24 cellular contexts compared by ENCODE assay signal in genomic region chr2:9734308-9734707, GRCh38.
DNase-seq lines count a peak whose midpoint lies in the region; FAIRE-seq and TF ChIP-seq lines count a peak whose summit lies in the region.
"Had no signal": no experiment of that assay in that cellular context is flagged by ENCODE, and none has a peak within 500 bp of the region (broad histone marks: within the 10 kb centered on the region; RNA-seq: fewer than 3 reads in every experiment).

No MANE protein-coding gene starts in this region.

- H2AK5ac ChIP-seq in H9 (ENCODE audit: insufficient read length, low read length): no peak overlapping the region

- H2BK5ac ChIP-seq in H9 (ENCODE audit: insufficient read length, low read length): no peak overlapping the region

- no peak overlapping the region for H2BK12ac ChIP-seq in H9 (ENCODE audit: insufficient read length, low read depth, low read length)

- H3K4me1 ChIP-seq in H9 (ENCODE audit: insufficient read depth, low read length): 0 out of 2 replicates have a peak, but pooled peaks cover 2% of the 10 kb centered on the region
- H3K4me1 ChIP-seq: A549, Caco-2 had no signal

- no peak overlapping the region for H2BK15ac ChIP-seq in H9 (ENCODE audit: low read depth, low read length)

- no peak overlapping the region for H3K18ac ChIP-seq in H9 (ENCODE audit: insufficient read length, low read depth, low read length)

- H2AFZ ChIP-seq in H9 (ENCODE audit: low read length): no peak overlapping the region

- no peak overlapping the region for H3K4me3 Mint-ChIP-seq in T-helper 2 cell treated with Interferon-gamma antibody and Interleukin-4, amounts not matched to agents 5 μg/mL and 100 μg/mL, for 36 hours
- H3K4me3 Mint-ChIP-seq in H9: no peak overlapping the region
- H3K4me3 Mint-ChIP-seq: B cell; CD4-positive, alpha-beta T cell; CD8-positive, alpha-beta T cell had no signal

- H3K56ac ChIP-seq in H9 (ENCODE audit: insufficient read length, low read depth, low read length): no peak overlapping the region

- no peak for TF ChIP-seq CTCF in H9 (conservative IDR thresholded peaks at IDR 0.05)

- H3K9me3 ChIP-seq in H9 (ENCODE audit: control insufficient read depth, low read depth, low read length): no peaks in the 10 kb centered on the region

- H3K23me2 ChIP-seq in H9 (ENCODE audit: insufficient read length, low read depth, low read length, poor library complexity, severe bottlenecking): no peaks in the 10 kb centered on the region

- no peak overlapping the region for H3K14ac ChIP-seq in H9 (ENCODE audit: insufficient read depth, low read length)

- no peak overlapping the region for H3T11ph ChIP-seq in H9 (ENCODE audit: low read length)

- DNase-seq in T-helper 2 cell treated with Interferon-gamma antibody and Interleukin-4, amounts not matched to agents 5 μg/mL and 100 μg/mL, for 36 hours (ENCODE audit: low spot score): no peak
- DNase-seq in T-helper 2 cell: no peak
- no peak for DNase-seq in frontal cortex (ENCODE audit: low spot score in 2 of 2)
- no peak for DNase-seq in SHP77 (lab: John Stamatoyannopoulos, UW)
- no peak for DNase-seq in H9
- no peak for DNase-seq in activated T-cell treated with anti-CD3 and anti-CD28 coated beads, Interleukin-2, amount 50 U/mL, for 48 hours
- DNase-seq: AML-193; Caco-2; Calu3; CD4-positive, alpha-beta T cell; CD8-positive, alpha-beta T cell; DMS79; DND-41; EL; GF-D8 had no signal

- no peak overlapping the region for H3K27ac ChIP-seq in H9 (ENCODE audit: insufficient read length, low read depth, low read length)
- H3K27ac ChIP-seq: 22Rv1; A549; BLaER1 treated with 17β-estradiol and CSF1 and Interleukin-3, amounts not matched to agents 10 nM and 100 nM; C4-2B had no signal

- H3K4me2 ChIP-seq in H9 (ENCODE audit: insufficient read depth, insufficient read length, low read length): no peak overlapping the region
- H3K4me2 ChIP-seq: A549; BLaER1 treated with 17β-estradiol and CSF1 and Interleukin-3, amounts not matched to agents 10 nM and 100 nM had no signal

- H4K91ac ChIP-seq in H9 (ENCODE audit: insufficient read length, low read depth, low read length): no peak overlapping the region

- peak overlapping the region; percentile 27 for H3K27ac Mint-ChIP-seq in T-helper 2 cell treated with Interferon-gamma antibody and Interleukin-4, amounts not matched to agents 5 μg/mL and 100 μg/mL, for 36 hours
- H3K27ac Mint-ChIP-seq in H9: no peak overlapping the region
- H3K27ac Mint-ChIP-seq: B cell had no signal

- peaks cover 2% of the 10 kb centered on the region for H3K36me3 Mint-ChIP-seq in T-helper 2 cell treated with Interferon-gamma antibody and Interleukin-4, amounts not matched to agents 5 μg/mL and 100 μg/mL, for 36 hours (ENCODE audit: low read depth)
- H3K36me3 Mint-ChIP-seq in H9 (ENCODE audit: insufficient read depth in 1 of 3, low read depth in 3 of 3): no peaks in the 10 kb centered on the region; a peak in 1 of 7 replicates
- H3K36me3 Mint-ChIP-seq: CD8-positive, alpha-beta T cell had no signal

- no peak overlapping the region for H3K4ac ChIP-seq in H9 (ENCODE audit: low read depth, low read length)

- WGBS in H9 (ENCODE audit: extremely low coverage, insufficient read length, low lambda C conversion rate): no CpG with 5 or more reads among the region's 1 CpG

- no peaks in the 10 kb centered on the region for H3K27me3 ChIP-seq in H9 (ENCODE audit: insufficient read depth, low read length)
- H3K27me3 ChIP-seq: BLaER1 treated with 17β-estradiol and CSF1 and Interleukin-3, amounts not matched to agents 10 nM and 100 nM had no signal

- no peaks in the 10 kb centered on the region for H3K79me1 ChIP-seq in H9 (ENCODE audit: insufficient read depth, low read depth, low read length, poor library complexity, severe bottlenecking)

- FAIRE-seq in TTC549 (lab: Jason Lieb, UNC) (peak; percentile 77), frontal cortex (lab: Jason Lieb, UNC) (peak; percentile 60)
- FAIRE-seq: A549, D721Med, GM12891, GM19239 had no signal

- peaks cover 9% of the 10 kb centered on the region for H3K9me3 Mint-ChIP-seq in T-helper 2 cell treated with Interferon-gamma antibody and Interleukin-4, amounts not matched to agents 5 μg/mL and 100 μg/mL, for 36 hours
- H3K9me3 Mint-ChIP-seq in H9: peaks cover 14 to 28% of the 10 kb centered on the region in 2 experiments

- peaks cover 40% of the 10 kb centered on the region for H3K4me1 Mint-ChIP-seq in T-helper 2 cell treated with Interferon-gamma antibody and Interleukin-4, amounts not matched to agents 5 μg/mL and 100 μg/mL, for 36 hours (ENCODE audit: low read depth)
- peaks cover 4 to 5% of the 10 kb centered on the region in 2 experiments; a peak in 3 of 4 replicates for H3K4me1 Mint-ChIP-seq in H9

- H3K9ac ChIP-seq in H9 (ENCODE audit: extremely low read depth, insufficient read length, low read length): no peak overlapping the region
- H3K9ac ChIP-seq: BLaER1 treated with 17β-estradiol and CSF1 and Interleukin-3, amounts not matched to agents 10 nM and 100 nM had no signal

- no peaks in the 10 kb centered on the region for H3K79me2 ChIP-seq in H9 (ENCODE audit: insufficient read depth, low read length)

- H3K27me3 Mint-ChIP-seq in T-helper 2 cell treated with Interferon-gamma antibody and Interleukin-4, amounts not matched to agents 5 μg/mL and 100 μg/mL, for 36 hours (ENCODE audit: low read depth): peaks cover 3% of the 10 kb centered on the region
- peaks cover 3% of the 10 kb centered on the region; the same call in 1 of the 2 replicates for H3K27me3 Mint-ChIP-seq in H9 (ENCODE audit: low read depth)
- H3K27me3 Mint-ChIP-seq: B cell; CD4-positive, alpha-beta T cell had no signal

- H4K5ac ChIP-seq in H9 (ENCODE audit: insufficient read length, low read depth, low read length): no peak overlapping the region

- no peak overlapping the region for H2BK20ac ChIP-seq in H9 (ENCODE audit: low read depth, low read length, poor library complexity, severe bottlenecking)

- peaks cover 3% of the 10 kb centered on the region for H4K20me1 ChIP-seq in H9 (ENCODE audit: control insufficient read depth, insufficient read depth, insufficient read length)
- H4K20me1 ChIP-seq: BLaER1 treated with 17β-estradiol and CSF1 and Interleukin-3, amounts not matched to agents 10 nM and 100 nM had no signal

- H4K8ac ChIP-seq in H9 (replicated peaks; ENCODE audit: insufficient read length, low read depth, low read length): no peak overlapping the region

- H2BK120ac ChIP-seq in H9 (ENCODE audit: low read depth, low read length, poor library complexity, severe bottlenecking): no peak overlapping the region

- no peak overlapping the region for H3K23ac ChIP-seq in H9 (ENCODE audit: insufficient read length, low read depth, low read length)
